8 cellular contexts compared by ENCODE assay signal in the genomic region with DNA sequence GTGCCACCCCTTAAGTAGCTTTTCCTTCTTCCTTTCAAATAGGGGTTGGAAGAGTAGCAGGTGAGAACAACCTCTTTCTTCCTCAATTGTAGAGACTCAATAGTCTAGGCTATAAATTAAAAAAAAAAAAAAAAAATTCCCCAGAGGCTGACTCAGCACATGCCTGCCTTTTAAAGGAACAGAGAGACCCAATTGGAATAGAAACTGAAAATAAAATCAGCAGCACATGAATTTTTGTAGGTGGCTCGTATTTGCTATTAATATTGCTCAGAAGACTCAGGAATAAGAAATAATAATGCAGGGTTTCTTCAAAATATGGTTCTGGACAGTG.
DNase-seq lines count a peak whose midpoint lies in the region; ATAC-seq and TF ChIP-seq lines count a peak whose summit lies in the region.

No MANE protein-coding gene starts in this region.

- H3K4me1 ChIP-seq in rectal smooth muscle tissue (ENCODE audit: control insufficient read depth, insufficient read depth, low read length): peaks cover 26% of the 10 kb centered on the region

- no peaks in the 10 kb centered on the region for H3K27me3 ChIP-seq in rectal smooth muscle tissue (ENCODE audit: control insufficient read depth, insufficient read depth, low read length)

- peak overlapping the region; percentile 10 for H3K27ac ChIP-seq in rectal smooth muscle tissue (ENCODE audit: low read depth, low read length)

- peaks cover 4% of the 10 kb centered on the region for H3K36me3 Mint-ChIP-seq in activated naive CD4-positive, alpha-beta T cell treated with anti-CD3 and anti-CD28 coated beads, Interleukin-2, amount 50 U/mL, for 24 hours

- H3K4me1 Mint-ChIP-seq in activated naive CD4-positive, alpha-beta T cell treated with anti-CD3 and anti-CD28 coated beads, Interleukin-2, amount 50 U/mL, for 24 hours: peaks cover 97% of the 10 kb centered on the region

- TF ChIP-seq CTCF in epithelial cell of esophagus (IDR thresholded peaks at IDR 0.05; ENCODE audit: insufficient read depth, low read depth, low read length, missing control alignments): no peak

- peak overlapping the region; percentile 97 for H3K27ac Mint-ChIP-seq in activated naive CD4-positive, alpha-beta T cell treated with anti-CD3 and anti-CD28 coated beads, Interleukin-2, amount 50 U/mL, for 24 hours

- no peaks in the 10 kb centered on the region for H3K27me3 Mint-ChIP-seq in activated naive CD4-positive, alpha-beta T cell treated with anti-CD3 and anti-CD28 coated beads, Interleukin-2, amount 50 U/mL, for 24 hours

- no peak for ATAC-seq in HG03045 (IDR thresholded peaks at IDR 0.05; ENCODE audit: unreplicated experiment)

- no peak overlapping the region for H3K9ac ChIP-seq in rectal smooth muscle tissue (ENCODE audit: low read length)

- H3K36me3 ChIP-seq in rectal smooth muscle tissue (ENCODE audit: control insufficient read depth, insufficient read depth, low read length): no peaks in the 10 kb centered on the region

- H3K4me3 ChIP-seq in epithelial cell of esophagus (ENCODE audit: low read length) (peak overlapping the region; percentile 22), rectal smooth muscle tissue (ENCODE audit: low read length) (peak overlapping the region; percentile 14)

- no peaks in the 10 kb centered on the region for H3K9me3 Mint-ChIP-seq in activated naive CD4-positive, alpha-beta T cell treated with anti-CD3 and anti-CD28 coated beads, Interleukin-2, amount 50 U/mL, for 24 hours

- H3K4me3 Mint-ChIP-seq in activated naive CD4-positive, alpha-beta T cell treated with anti-CD3 and anti-CD28 coated beads, Interleukin-2, amount 50 U/mL, for 24 hours: peak overlapping the region; percentile 86

- no peak for DNase-seq in activated naive CD4-positive, alpha-beta T cell treated with Interleukin-2 at 50 U/mL for 16 hours
- peak; percentile 85 for DNase-seq in OCI-M1 (lab: John Stamatoyannopoulos, UW)
- DNase-seq in epithelial cell of esophagus (ENCODE audit: low read depth): no peak
- no peak for DNase-seq in NCI-H1105 (lab: John Stamatoyannopoulos, UW)
- DNase-seq in GOT3 (lab: John Stamatoyannopoulos, UW): no peak
